16 cellular contexts compared by ENCODE assay signal in genomic region chr3:140724856-140725812, GRCh38. TPM values are rescaled to one million over a fixed set of nuclear protein-coding genes. Genes with fewer than 3 reads are reported as not detected.
DNase-seq lines count a peak whose midpoint lies in the region; ATAC-seq and TF ChIP-seq lines count a peak whose summit lies in the region.
"Had no signal": no experiment of that assay in that cellular context is flagged by ENCODE, and none has a peak within 500 bp of the region (broad histone marks: within the 10 kb centered on the region; RNA-seq: fewer than 3 reads in every experiment).

No MANE protein-coding gene starts in this region.

- no peak overlapping the region for H2AFZ ChIP-seq in OCI-LY3 (ENCODE audit: low read depth, low read length)

- H3K9me3 ChIP-seq in OCI-LY3 (ENCODE audit: insufficient read depth, low read length): no peaks in the 10 kb centered on the region
- H3K9me3 ChIP-seq: left lung had no signal

- no peaks in the 10 kb centered on the region for H4K20me1 ChIP-seq in OCI-LY3 (ENCODE audit: insufficient read depth, low read length)

- DNase-seq in NCI-H1417 treated with DMSO at 0.1 percent for 48 hours (lab: John Stamatoyannopoulos, UW) (no peak), occipital lobe (lab: John Stamatoyannopoulos, UW) (no peak), Right ventricle myocardium inferior (ENCODE audit: missing footprints) (no peak)
- DNase-seq in effector CD8-positive, alpha-beta T cell (lab: John Stamatoyannopoulos, UW): no peak
- DNase-seq: activated CD4-positive, alpha-beta memory T cell treated with anti-CD3 and anti-CD28 coated beads for 36 hours; activated naive CD8-positive, alpha-beta T cell treated with anti-CD3 and anti-CD28 coated beads, Interleukin-2, amount 10 ng/mL, durations not matched to agents 7 days and 5 days; C1 segment of cervical spinal cord; left lung; nucleus accumbens; stimulated activated CD4-positive, alpha-beta T cell treated with anti-CD3 and anti-CD28 coated beads, Interleukin-4, amount 100 ng/mL, for 1 hour had no signal

- H3K4me1 ChIP-seq in OCI-LY3 (ENCODE audit: low read length): peaks cover 81% of the 10 kb centered on the region
- H3K4me1 ChIP-seq: left lung had no signal

- peak overlapping the region; percentile 74 for H3K4me2 ChIP-seq in OCI-LY3 (ENCODE audit: low read length)

- H3K9ac ChIP-seq in OCI-LY3 (ENCODE audit: low read length): peak overlapping the region; percentile 86

- H3K4me3 ChIP-seq in OCI-LY3 (ENCODE audit: low read length): peak overlapping the region; percentile 50
- H3K4me3 ChIP-seq: left lung had no signal

- H3K36me3 ChIP-seq in OCI-LY3 (replicated peaks; ENCODE audit: low read depth, low read length): peaks cover 4% of the 10 kb centered on the region
- H3K36me3 ChIP-seq: left lung had no signal

- peaks cover 9% of the 10 kb centered on the region; the same call in 1 of the 2 replicates for H3K79me2 ChIP-seq in OCI-LY3 (ENCODE audit: low read length)

- no peaks in the 10 kb centered on the region for H3K27me3 ChIP-seq in OCI-LY3 (ENCODE audit: low read depth, low read length)
- H3K27me3 ChIP-seq: left lung had no signal

- peak overlapping the region; percentile 99 for H3K27ac ChIP-seq in OCI-LY3 (ENCODE audit: low read length)
- H3K27ac ChIP-seq: left lung had no signal

- ATAC-seq in GM18520 (IDR thresholded peaks at IDR 0.05; ENCODE audit: unreplicated experiment): peak; percentile 80
- peak; percentile 61 for ATAC-seq in GM21367 (IDR thresholded peaks at IDR 0.05; ENCODE audit: unreplicated experiment)
- peak; percentile 80 for ATAC-seq in HG02970 (IDR thresholded peaks at IDR 0.05; ENCODE audit: low FRiP score, unreplicated experiment)
- ATAC-seq in Right ventricle myocardium inferior: no peak
- ATAC-seq: left lung had no signal

- intact Hi-C loops in Right ventricle myocardium inferior (cut with DNase I): no loop called here

- TF ChIP-seq CTCF in OCI-LY3 (IDR thresholded peaks at IDR 0.05; ENCODE audit: low read depth, low read length): no peak

RNA-seq across cellular contexts. Expression of gene TRIM42, which starts 47.3 kb away (rescaled TPM):
- total RNA-seq in occipital lobe (not detected), Right ventricle myocardium inferior (not detected)
- total RNA-seq: activated CD4-positive, alpha-beta memory T cell treated with anti-CD3 and anti-CD28 coated beads for 36 hours; activated naive CD8-positive, alpha-beta T cell treated with anti-CD3 and anti-CD28 coated beads, Interleukin-2, amount 10 ng/mL, durations not matched to agents 7 days and 5 days; frontal cortex; left lung; subcutaneous adipose tissue had no signal
